26 cellular contexts compared by ENCODE assay signal in the genomic region with DNA sequence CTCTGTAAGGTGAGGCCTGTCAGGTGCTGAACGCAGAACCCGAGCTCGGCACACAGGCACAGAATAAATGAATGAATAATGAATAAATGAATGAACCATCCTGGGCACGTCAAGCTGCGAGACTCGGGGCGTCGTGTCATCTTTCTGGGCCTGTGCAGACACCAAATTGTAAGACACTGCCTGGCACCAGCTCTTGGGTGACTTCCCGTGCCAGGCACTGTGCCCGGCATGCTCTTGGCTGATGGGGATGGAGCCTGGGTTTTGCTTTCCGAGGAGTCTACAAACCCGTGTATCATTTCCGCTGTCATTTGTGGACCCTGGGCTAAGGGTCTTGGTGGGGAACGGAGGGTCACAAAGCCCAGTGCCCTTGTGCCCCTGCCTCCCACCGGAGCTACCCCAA. TPM values are rescaled to one million over a fixed set of nuclear protein-coding genes. Genes with fewer than 3 reads are reported as not detected.
"Had no signal": no experiment of that assay in that cellular context is flagged by ENCODE, and none has a peak within 500 bp of the region (broad histone marks: within the 10 kb centered on the region; RNA-seq: fewer than 3 reads in every experiment).

No MANE protein-coding gene starts in this region.

- H3K9me3 ChIP-seq: colonic mucosa, testis had no signal

- ATAC-seq: effector memory CD8-positive, alpha-beta T cell; gastroesophageal sphincter; heart left ventricle; left lung; right cardiac atrium had no signal

- H3K4me1 ChIP-seq: breast epithelium, colonic mucosa, gastroesophageal sphincter, heart left ventricle, left lung, parathyroid adenoma, spleen, transverse colon had no signal

- H3K27ac ChIP-seq: breast epithelium, colonic mucosa, gastroesophageal sphincter, heart left ventricle, left lung, parathyroid adenoma, spleen, testis, transverse colon had no signal

- H3K79me2 ChIP-seq: parathyroid adenoma had no signal

- H3K36me3 ChIP-seq: breast epithelium, colonic mucosa, gastroesophageal sphincter, heart left ventricle, left lung, spleen, transverse colon had no signal

- H3K4me3 ChIP-seq: breast epithelium, colonic mucosa, gastroesophageal sphincter, heart left ventricle, left lung, lung, spleen, testis, transverse colon had no signal

- DNase-seq: activated CD4-positive, alpha-beta memory T cell treated with anti-CD3 and anti-CD28 coated beads for 36 hours; activated CD4-positive, alpha-beta T cell treated with anti-CD3 and anti-CD28 coated beads, Interleukin-2, amount 10 ng/mL, durations not matched to agents 24 days and 14 days; activated CD4-positive, CD25-positive, alpha-beta regulatory T cell treated with anti-CD3 and anti-CD28 coated beads, Interleukin-2, amount 50 U/mL, for 72 hours; activated CD8-positive, alpha-beta memory T cell treated with anti-CD3 and anti-CD28 coated beads, Interleukin-2, amount 50 U/mL, for 4 hours; activated effector memory CD4-positive, alpha-beta T cell treated with anti-CD3 and anti-CD28 coated beads, Interleukin-2, amount 50 U/mL, for 16 hours; activated naive CD4-positive, alpha-beta T cell treated with anti-CD3 and anti-CD28 coated beads, Interleukin-2, amount 10 ng/mL, durations not matched to agents 7 days and 5 days; activated T-cell treated with anti-CD3 and anti-CD28 coated beads, Interleukin-2, amount 50 U/mL, for 1 hour; amniotic stem cell; central memory CD4-positive, alpha-beta T cell; colonic mucosa; effector memory CD8-positive, alpha-beta T cell; heart left ventricle; immature natural killer cell; left lung; right cardiac atrium; spleen; stimulated activated naive CD4-positive, alpha-beta T cell; T-helper 2 cell; testis; transverse colon had no signal

- H3K27me3 ChIP-seq: testis had no signal

- H2AFZ ChIP-seq: parathyroid adenoma had no signal

RNA-seq across cellular contexts. Expression of a gene that starts 43.9 kb away (rescaled TPM):
- total RNA-seq: endothelial cell of umbilical vein, gastroesophageal sphincter, heart left ventricle, mesenteric fat pad had no signal
